In the genomic region with DNA sequence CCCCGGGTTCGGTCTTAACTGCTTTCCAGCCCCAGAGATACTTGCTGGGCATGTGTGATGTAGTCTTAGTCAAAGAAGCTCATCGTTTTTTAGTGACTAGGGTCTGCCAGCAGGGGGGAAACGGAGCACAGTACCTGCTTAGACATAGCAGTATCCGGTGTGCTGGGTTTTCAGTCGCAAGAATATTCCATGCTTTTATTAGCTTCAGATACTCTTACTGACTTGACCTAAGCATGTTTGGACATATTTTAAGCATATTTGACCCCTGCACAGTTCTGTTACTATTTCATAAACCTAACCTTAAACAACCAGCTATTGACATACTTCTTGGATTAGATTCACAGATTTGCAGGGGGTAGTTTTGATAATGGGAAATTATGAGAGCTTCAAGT, we compare ENCODE assay signal across 1 cellular context.
A peak's percentile ranks its signal among the peaks of the same experiment; 100 is the strongest.
TF ChIP-seq lines count a peak whose summit lies in the region.

No MANE protein-coding gene starts in this region.

TF ChIP-seq in K562, 482 proteins besides CTCF, POLR2A, EP300 and RAD21 (continued from another document and continues in another):
- TF ChIP-seq, protein P1, sequence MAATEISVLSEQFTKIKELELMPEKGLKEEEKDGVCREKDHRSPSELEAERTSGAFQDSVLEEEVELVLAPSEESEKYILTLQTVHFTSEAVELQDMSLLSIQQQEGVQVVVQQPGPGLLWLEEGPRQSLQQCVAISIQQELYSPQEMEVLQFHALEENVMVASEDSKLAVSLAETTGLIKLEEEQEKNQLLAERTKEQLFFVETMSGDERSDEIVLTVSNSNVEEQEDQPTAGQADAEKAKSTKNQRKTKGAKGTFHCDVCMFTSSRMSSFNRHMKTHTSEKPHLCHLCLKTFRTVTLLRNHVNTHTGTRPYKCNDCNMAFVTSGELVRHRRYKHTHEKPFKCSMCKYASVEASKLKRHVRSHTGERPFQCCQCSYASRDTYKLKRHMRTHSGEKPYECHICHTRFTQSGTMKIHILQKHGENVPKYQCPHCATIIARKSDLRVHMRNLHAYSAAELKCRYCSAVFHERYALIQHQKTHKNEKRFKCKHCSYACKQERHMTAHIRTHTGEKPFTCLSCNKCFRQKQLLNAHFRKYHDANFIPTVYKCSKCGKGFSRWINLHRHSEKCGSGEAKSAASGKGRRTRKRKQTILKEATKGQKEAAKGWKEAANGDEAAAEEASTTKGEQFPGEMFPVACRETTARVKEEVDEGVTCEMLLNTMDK (IDR thresholded peaks at IDR 0.05; ENCODE audit: borderline replicate concordance, insufficient read depth, low read depth, low read length, poor library complexity, severe bottlenecking): peak; percentile 40
- TF ChIP-seq ARHGAP35 (IDR thresholded peaks at IDR 0.05; ENCODE audit: partially characterized antibody) (no peak), NELFE (IDR thresholded peaks at IDR 0.05; ENCODE audit: insufficient read depth, insufficient read length) (no peak), SREBF1 (IDR thresholded peaks at IDR 0.05; ENCODE audit: borderline replicate concordance, low read depth, low read length) (no peak), FOSL1 (tag; conservative IDR thresholded peaks at IDR 0.05) (no peak), RBM15 (IDR thresholded peaks at IDR 0.05; ENCODE audit: insufficient read depth, low read length) (no peak), GATA2 (CRISPR knock-in tag; IDR thresholded peaks at IDR 0.05) (no peak; the same call in 1 of the 2 replicates), EZH2 (IDR thresholded peaks at IDR 0.05; ENCODE audit: borderline replicate concordance, low read depth, low read length) (no peak), TOE1 (IDR thresholded peaks at IDR 0.05; ENCODE audit: borderline replicate concordance) (no peak), TOE1 (CRISPR knock-in tag; IDR thresholded peaks at IDR 0.05; ENCODE audit: borderline replicate concordance, low read depth) (no peak), DNMT1 (IDR thresholded peaks at IDR 0.05) (no peak), ZKSCAN8 (CRISPR knock-in tag; IDR thresholded peaks at IDR 0.05) (no peak), HDAC6 (IDR thresholded peaks at IDR 0.05; ENCODE audit: low read depth, low read length) (no peak), CSDE1 (IDR thresholded peaks at IDR 0.05) (0 out of 4 replicates have a peak, but pooled peaks of 1 of the 2 experiments have one; percentile 20), RCOR1 (IDR thresholded peaks at IDR 0.05; ENCODE audit: borderline replicate concordance in 1 of 2, low read depth in 2 of 2, low read length in 2 of 2) (peak in 1 of 2 experiments; percentile 69; a peak in 1 of 4 replicates), IRF2 (CRISPR knock-in tag; IDR thresholded peaks at IDR 0.05) (no peak), ZFX (CRISPR knock-in tag; IDR thresholded peaks at IDR 0.05) (no peak), MEF2D (tag; conservative IDR thresholded peaks at IDR 0.05; ENCODE audit: low read depth) (no peak), FUS (optimal IDR thresholded peaks at IDR 0.05; ENCODE audit: low read depth, low read length) (no peak), HDAC2 (IDR thresholded peaks at IDR 0.05) (peak; percentile 8; the same call in 1 of the 2 replicates), NFE2L1 (tag; IDR thresholded peaks at IDR 0.05; ENCODE audit: borderline replicate concordance, low read depth) (no peak), STAG1 (CRISPR knock-in tag; IDR thresholded peaks at IDR 0.05; ENCODE audit: borderline replicate concordance) (no peak), SMARCE1 (IDR thresholded peaks at IDR 0.05) (no peak), ZNF561 (CRISPR knock-in tag; conservative IDR thresholded peaks at IDR 0.05) (no peak), NCOA6 (IDR thresholded peaks at IDR 0.05) (no peak), E2F3 (CRISPR knock-in tag; IDR thresholded peaks at IDR 0.05) (no peak), EWSR1 (IDR thresholded peaks at IDR 0.05; ENCODE audit: borderline replicate concordance, low read depth, partially characterized antibody) (no peak), ZNF79 (CRISPR knock-in tag; IDR thresholded peaks at IDR 0.05; ENCODE audit: low read depth) (no peak)
- TF ChIP-seq, protein P2, sequence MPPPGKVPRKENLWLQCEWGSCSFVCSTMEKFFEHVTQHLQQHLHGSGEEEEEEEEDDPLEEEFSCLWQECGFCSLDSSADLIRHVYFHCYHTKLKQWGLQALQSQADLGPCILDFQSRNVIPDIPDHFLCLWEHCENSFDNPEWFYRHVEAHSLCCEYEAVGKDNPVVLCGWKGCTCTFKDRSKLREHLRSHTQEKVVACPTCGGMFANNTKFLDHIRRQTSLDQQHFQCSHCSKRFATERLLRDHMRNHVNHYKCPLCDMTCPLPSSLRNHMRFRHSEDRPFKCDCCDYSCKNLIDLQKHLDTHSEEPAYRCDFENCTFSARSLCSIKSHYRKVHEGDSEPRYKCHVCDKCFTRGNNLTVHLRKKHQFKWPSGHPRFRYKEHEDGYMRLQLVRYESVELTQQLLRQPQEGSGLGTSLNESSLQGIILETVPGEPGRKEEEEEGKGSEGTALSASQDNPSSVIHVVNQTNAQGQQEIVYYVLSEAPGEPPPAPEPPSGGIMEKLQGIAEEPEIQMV (tag; conservative IDR thresholded peaks at IDR 0.05; ENCODE audit: low read depth): no peak
- TF ChIP-seq, protein P3, sequence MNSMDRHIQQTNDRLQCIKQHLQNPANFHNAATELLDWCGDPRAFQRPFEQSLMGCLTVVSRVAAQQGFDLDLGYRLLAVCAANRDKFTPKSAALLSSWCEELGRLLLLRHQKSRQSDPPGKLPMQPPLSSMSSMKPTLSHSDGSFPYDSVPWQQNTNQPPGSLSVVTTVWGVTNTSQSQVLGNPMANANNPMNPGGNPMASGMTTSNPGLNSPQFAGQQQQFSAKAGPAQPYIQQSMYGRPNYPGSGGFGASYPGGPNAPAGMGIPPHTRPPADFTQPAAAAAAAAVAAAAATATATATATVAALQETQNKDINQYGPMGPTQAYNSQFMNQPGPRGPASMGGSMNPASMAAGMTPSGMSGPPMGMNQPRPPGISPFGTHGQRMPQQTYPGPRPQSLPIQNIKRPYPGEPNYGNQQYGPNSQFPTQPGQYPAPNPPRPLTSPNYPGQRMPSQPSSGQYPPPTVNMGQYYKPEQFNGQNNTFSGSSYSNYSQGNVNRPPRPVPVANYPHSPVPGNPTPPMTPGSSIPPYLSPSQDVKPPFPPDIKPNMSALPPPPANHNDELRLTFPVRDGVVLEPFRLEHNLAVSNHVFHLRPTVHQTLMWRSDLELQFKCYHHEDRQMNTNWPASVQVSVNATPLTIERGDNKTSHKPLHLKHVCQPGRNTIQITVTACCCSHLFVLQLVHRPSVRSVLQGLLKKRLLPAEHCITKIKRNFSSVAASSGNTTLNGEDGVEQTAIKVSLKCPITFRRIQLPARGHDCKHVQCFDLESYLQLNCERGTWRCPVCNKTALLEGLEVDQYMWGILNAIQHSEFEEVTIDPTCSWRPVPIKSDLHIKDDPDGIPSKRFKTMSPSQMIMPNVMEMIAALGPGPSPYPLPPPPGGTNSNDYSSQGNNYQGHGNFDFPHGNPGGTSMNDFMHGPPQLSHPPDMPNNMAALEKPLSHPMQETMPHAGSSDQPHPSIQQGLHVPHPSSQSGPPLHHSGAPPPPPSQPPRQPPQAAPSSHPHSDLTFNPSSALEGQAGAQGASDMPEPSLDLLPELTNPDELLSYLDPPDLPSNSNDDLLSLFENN (IDR thresholded peaks at IDR 0.05; ENCODE audit: low read depth in 2 of 2, low read length in 2 of 2): no peak
- TF ChIP-seq, protein P4, sequence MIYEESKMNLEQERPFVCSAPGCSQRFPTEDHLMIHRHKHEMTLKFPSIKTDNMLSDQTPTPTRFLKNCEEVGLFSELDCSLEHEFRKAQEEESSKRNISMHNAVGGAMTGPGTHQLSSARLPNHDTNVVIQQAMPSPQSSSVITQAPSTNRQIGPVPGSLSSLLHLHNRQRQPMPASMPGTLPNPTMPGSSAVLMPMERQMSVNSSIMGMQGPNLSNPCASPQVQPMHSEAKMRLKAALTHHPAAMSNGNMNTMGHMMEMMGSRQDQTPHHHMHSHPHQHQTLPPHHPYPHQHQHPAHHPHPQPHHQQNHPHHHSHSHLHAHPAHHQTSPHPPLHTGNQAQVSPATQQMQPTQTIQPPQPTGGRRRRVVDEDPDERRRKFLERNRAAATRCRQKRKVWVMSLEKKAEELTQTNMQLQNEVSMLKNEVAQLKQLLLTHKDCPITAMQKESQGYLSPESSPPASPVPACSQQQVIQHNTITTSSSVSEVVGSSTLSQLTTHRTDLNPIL (CRISPR knock-in tag; IDR thresholded peaks at IDR 0.05): no peak
- TF ChIP-seq, protein P5, sequence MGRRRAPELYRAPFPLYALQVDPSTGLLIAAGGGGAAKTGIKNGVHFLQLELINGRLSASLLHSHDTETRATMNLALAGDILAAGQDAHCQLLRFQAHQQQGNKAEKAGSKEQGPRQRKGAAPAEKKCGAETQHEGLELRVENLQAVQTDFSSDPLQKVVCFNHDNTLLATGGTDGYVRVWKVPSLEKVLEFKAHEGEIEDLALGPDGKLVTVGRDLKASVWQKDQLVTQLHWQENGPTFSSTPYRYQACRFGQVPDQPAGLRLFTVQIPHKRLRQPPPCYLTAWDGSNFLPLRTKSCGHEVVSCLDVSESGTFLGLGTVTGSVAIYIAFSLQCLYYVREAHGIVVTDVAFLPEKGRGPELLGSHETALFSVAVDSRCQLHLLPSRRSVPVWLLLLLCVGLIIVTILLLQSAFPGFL (CRISPR knock-in tag; IDR thresholded peaks at IDR 0.05): no peak
- TF ChIP-seq, protein P6, sequence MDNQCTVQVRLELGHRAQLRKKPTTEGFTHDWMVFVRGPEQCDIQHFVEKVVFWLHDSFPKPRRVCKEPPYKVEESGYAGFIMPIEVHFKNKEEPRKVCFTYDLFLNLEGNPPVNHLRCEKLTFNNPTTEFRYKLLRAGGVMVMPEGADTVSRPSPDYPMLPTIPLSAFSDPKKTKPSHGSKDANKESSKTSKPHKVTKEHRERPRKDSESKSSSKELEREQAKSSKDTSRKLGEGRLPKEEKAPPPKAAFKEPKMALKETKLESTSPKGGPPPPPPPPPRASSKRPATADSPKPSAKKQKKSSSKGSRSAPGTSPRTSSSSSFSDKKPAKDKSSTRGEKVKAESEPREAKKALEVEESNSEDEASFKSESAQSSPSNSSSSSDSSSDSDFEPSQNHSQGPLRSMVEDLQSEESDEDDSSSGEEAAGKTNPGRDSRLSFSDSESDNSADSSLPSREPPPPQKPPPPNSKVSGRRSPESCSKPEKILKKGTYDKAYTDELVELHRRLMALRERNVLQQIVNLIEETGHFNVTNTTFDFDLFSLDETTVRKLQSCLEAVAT (IDR thresholded peaks at IDR 0.05): no peak
- TF ChIP-seq, protein P7, sequence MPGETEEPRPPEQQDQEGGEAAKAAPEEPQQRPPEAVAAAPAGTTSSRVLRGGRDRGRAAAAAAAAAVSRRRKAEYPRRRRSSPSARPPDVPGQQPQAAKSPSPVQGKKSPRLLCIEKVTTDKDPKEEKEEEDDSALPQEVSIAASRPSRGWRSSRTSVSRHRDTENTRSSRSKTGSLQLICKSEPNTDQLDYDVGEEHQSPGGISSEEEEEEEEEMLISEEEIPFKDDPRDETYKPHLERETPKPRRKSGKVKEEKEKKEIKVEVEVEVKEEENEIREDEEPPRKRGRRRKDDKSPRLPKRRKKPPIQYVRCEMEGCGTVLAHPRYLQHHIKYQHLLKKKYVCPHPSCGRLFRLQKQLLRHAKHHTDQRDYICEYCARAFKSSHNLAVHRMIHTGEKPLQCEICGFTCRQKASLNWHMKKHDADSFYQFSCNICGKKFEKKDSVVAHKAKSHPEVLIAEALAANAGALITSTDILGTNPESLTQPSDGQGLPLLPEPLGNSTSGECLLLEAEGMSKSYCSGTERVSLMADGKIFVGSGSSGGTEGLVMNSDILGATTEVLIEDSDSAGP (CRISPR knock-in tag; IDR thresholded peaks at IDR 0.05): no peak
- TF ChIP-seq, protein P8, sequence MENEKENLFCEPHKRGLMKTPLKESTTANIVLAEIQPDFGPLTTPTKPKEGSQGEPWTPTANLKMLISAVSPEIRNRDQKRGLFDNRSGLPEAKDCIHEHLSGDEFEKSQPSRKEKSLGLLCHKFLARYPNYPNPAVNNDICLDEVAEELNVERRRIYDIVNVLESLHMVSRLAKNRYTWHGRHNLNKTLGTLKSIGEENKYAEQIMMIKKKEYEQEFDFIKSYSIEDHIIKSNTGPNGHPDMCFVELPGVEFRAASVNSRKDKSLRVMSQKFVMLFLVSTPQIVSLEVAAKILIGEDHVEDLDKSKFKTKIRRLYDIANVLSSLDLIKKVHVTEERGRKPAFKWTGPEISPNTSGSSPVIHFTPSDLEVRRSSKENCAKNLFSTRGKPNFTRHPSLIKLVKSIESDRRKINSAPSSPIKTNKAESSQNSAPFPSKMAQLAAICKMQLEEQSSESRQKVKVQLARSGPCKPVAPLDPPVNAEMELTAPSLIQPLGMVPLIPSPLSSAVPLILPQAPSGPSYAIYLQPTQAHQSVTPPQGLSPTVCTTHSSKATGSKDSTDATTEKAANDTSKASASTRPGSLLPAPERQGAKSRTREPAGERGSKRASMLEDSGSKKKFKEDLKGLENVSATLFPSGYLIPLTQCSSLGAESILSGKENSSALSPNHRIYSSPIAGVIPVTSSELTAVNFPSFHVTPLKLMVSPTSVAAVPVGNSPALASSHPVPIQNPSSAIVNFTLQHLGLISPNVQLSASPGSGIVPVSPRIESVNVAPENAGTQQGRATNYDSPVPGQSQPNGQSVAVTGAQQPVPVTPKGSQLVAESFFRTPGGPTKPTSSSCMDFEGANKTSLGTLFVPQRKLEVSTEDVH (IDR thresholded peaks at IDR 0.05; ENCODE audit: low read depth, partially characterized antibody): no peak
- TF ChIP-seq, protein P9, sequence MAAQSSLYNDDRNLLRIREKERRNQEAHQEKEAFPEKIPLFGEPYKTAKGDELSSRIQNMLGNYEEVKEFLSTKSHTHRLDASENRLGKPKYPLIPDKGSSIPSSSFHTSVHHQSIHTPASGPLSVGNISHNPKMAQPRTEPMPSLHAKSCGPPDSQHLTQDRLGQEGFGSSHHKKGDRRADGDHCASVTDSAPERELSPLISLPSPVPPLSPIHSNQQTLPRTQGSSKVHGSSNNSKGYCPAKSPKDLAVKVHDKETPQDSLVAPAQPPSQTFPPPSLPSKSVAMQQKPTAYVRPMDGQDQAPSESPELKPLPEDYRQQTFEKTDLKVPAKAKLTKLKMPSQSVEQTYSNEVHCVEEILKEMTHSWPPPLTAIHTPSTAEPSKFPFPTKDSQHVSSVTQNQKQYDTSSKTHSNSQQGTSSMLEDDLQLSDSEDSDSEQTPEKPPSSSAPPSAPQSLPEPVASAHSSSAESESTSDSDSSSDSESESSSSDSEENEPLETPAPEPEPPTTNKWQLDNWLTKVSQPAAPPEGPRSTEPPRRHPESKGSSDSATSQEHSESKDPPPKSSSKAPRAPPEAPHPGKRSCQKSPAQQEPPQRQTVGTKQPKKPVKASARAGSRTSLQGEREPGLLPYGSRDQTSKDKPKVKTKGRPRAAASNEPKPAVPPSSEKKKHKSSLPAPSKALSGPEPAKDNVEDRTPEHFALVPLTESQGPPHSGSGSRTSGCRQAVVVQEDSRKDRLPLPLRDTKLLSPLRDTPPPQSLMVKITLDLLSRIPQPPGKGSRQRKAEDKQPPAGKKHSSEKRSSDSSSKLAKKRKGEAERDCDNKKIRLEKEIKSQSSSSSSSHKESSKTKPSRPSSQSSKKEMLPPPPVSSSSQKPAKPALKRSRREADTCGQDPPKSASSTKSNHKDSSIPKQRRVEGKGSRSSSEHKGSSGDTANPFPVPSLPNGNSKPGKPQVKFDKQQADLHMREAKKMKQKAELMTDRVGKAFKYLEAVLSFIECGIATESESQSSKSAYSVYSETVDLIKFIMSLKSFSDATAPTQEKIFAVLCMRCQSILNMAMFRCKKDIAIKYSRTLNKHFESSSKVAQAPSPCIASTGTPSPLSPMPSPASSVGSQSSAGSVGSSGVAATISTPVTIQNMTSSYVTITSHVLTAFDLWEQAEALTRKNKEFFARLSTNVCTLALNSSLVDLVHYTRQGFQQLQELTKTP (IDR thresholded peaks at IDR 0.05; ENCODE audit: low read depth in 1 of 2, partially characterized antibody in 2 of 2): peak; percentile 39 to 69
- TF ChIP-seq, protein P10, sequence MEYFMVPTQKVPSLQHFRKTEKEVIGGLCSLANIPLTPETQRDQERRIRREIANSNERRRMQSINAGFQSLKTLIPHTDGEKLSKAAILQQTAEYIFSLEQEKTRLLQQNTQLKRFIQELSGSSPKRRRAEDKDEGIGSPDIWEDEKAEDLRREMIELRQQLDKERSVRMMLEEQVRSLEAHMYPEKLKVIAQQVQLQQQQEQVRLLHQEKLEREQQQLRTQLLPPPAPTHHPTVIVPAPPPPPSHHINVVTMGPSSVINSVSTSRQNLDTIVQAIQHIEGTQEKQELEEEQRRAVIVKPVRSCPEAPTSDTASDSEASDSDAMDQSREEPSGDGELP (CRISPR knock-in tag; IDR thresholded peaks at IDR 0.05; ENCODE audit: borderline replicate concordance): no peak
